ENCODE assay signal across 1 cellular context in the genomic region with DNA sequence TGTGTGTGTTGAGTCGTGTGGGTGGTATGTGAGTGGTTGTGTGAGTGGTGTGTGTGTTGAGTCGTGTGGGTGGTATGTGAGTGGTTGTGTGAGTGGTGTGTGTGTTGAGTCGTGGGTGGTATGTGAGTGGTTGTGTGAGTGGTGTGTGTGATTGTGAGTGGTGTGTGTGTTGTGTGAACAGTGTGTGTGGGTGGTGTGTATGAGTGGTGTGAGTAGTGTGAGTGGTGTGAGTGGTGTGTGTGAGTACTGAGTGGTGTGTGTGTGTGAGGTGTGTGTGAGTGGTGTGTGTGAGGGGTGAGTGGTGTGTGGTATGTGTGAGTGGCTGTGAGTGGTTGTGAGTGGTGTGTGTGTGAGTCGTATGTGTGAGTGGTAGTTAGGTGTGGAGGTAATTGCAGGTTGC. TPM values are rescaled to one million over a fixed set of nuclear protein-coding genes. Genes with fewer than 3 reads are reported as not detected.
"Had no signal": no experiment of that assay in that cellular context is flagged by ENCODE, and none has a peak within 500 bp of the region (broad histone marks: within the 10 kb centered on the region; RNA-seq: fewer than 3 reads in every experiment).

No MANE protein-coding gene starts in this region.

RNA-seq across cellular contexts. Expression of gene CHRFAM7A, which starts 17.5 kb away (rescaled TPM):
- total RNA-seq: naive thymus-derived CD8-positive, alpha-beta T cell had no signal
- polyA plus RNA-seq: naive thymus-derived CD8-positive, alpha-beta T cell had no signal

RNA-seq across cellular contexts. Expression of gene GOLGA8R, which starts 38.2 kb away (rescaled TPM):
- polyA plus RNA-seq: naive thymus-derived CD8-positive, alpha-beta T cell had no signal
